ENCODE assay signal across 8 cellular contexts in the genomic region with DNA sequence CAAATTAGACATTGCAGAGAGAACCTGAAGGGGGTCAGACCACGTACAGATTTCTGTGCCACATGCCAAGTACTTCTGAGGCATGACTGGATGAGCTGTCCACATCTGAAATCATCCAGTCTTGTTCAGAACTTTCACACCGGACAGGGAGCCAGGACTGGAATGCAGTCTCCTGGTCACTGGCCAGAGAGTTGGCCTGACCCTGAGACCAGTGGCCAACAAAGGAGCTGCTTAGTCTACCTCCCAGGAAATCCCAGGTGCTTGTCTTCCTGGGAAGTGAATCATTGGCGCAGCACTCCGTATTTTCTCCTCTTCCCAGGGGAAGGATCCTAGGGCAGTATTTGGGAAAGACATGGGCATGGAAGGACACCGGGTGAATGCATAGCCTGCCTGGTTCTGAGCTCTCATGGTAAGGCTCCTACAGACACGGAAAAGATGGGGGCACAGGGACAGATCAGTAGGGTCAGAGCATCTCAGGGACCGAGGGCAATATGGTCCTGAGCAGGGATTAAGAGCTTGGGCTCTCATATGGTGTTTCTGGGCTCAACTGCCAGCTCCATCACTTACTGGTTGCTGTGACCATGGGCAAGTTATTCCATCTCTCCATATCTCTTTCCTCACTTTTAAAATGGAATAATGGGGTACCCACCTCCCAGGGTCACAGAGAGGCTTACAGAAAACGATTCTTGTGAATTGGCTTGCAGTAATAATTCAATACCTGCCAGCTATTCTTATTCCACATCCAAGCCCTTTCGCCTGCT. TPM values are rescaled to one million over a fixed set of nuclear protein-coding genes. Genes with fewer than 3 reads are reported as not detected.
DNase-seq lines count a peak whose midpoint lies in the region; ATAC-seq and TF ChIP-seq lines count a peak whose summit lies in the region.

No MANE protein-coding gene starts in this region.

- peak overlapping the region; percentile 68 for H3K27ac Mint-ChIP-seq in T-helper 2 cell treated with Interferon-gamma antibody and Interleukin-4, amounts not matched to agents 5 μg/mL and 100 μg/mL, for 36 hours

- no peak for DNase-seq in T-helper 2 cell treated with Interferon-gamma antibody and Interleukin-4, amounts not matched to agents 5 μg/mL and 100 μg/mL, for 36 hours (ENCODE audit: low spot score)
- DNase-seq in T-helper 2 cell (no peak), SW480 (ENCODE audit: low spot score) (peak; percentile 42), fibroblast of villous mesenchyme (ENCODE audit: low read depth) (peak; percentile 57), gastrocnemius medialis (peak; percentile 49 to 74), mucosa of descending colon (no peak), MV-4-11 (lab: John Stamatoyannopoulos, UW) (no peak)

- in situ Hi-C loops in gastrocnemius medialis (cut with MboI; ENCODE audit: low sequenced_read_pairs in 4 of 4) = loop anchor here in 3 of 4 donors (10.0 to 25.0 kb wide), 2 partner anchors 167 to 169 kb away; a partner anchor contains a TSS

- peaks cover 36 to 47% (median 36%) of the 10 kb centered on the region in 3 donors for H3K27me3 ChIP-seq in gastrocnemius medialis

- H3K4me3 ChIP-seq in fibroblast of villous mesenchyme (ENCODE audit: low read depth, low read length) = peak overlapping the region; percentile 96
- peak overlapping the region in 2 of 4 donors; percentile 64 to 85 for H3K4me3 ChIP-seq in gastrocnemius medialis
- no peak overlapping the region for H3K4me3 ChIP-seq in mucosa of descending colon

- intact Hi-C loops in gastrocnemius medialis (cut with DNase I; ENCODE audit: low total_unique reads) = no loop called here
- intact Hi-C loops in mucosa of descending colon (cut with DNase I, micrococcal nuclease) = no loop called here

- TF ChIP-seq CTCF in fibroblast of villous mesenchyme (IDR thresholded peaks at IDR 0.05; ENCODE audit: insufficient read depth, low read depth, low read length) (no peak), gastrocnemius medialis (IDR thresholded peaks at IDR 0.05 in 4 of 5, conservative IDR thresholded peaks at IDR 0.05 in 1 of 5) (no peak), mucosa of descending colon (IDR thresholded peaks at IDR 0.05) (no peak)

- peak; percentile 60 to 81 for ATAC-seq in gastrocnemius medialis
- ATAC-seq in mucosa of descending colon = no peak
- ATAC-seq in HG02938 (IDR thresholded peaks at IDR 0.05; ENCODE audit: unreplicated experiment) = no peak

- peaks cover 29% of the 10 kb centered on the region for H3K36me3 Mint-ChIP-seq in T-helper 2 cell treated with Interferon-gamma antibody and Interleukin-4, amounts not matched to agents 5 μg/mL and 100 μg/mL, for 36 hours (ENCODE audit: low read depth)

- peaks cover 48% of the 10 kb centered on the region for H3K4me1 Mint-ChIP-seq in T-helper 2 cell treated with Interferon-gamma antibody and Interleukin-4, amounts not matched to agents 5 μg/mL and 100 μg/mL, for 36 hours (ENCODE audit: low read depth)

- H3K4me3 Mint-ChIP-seq in T-helper 2 cell treated with Interferon-gamma antibody and Interleukin-4, amounts not matched to agents 5 μg/mL and 100 μg/mL, for 36 hours = peak overlapping the region; percentile 94

- H3K36me3 ChIP-seq in gastrocnemius medialis = no peaks in the 10 kb centered on the region
- no peaks in the 10 kb centered on the region for H3K36me3 ChIP-seq in mucosa of descending colon (ENCODE audit: low read depth)

- no peak overlapping the region for H3K27ac ChIP-seq in gastrocnemius medialis

- H3K27me3 Mint-ChIP-seq in T-helper 2 cell treated with Interferon-gamma antibody and Interleukin-4, amounts not matched to agents 5 μg/mL and 100 μg/mL, for 36 hours (ENCODE audit: low read depth) = no peaks in the 10 kb centered on the region

- no peak for TF ChIP-seq POLR2A in gastrocnemius medialis (IDR thresholded peaks at IDR 0.05)

- H3K9me3 Mint-ChIP-seq in T-helper 2 cell treated with Interferon-gamma antibody and Interleukin-4, amounts not matched to agents 5 μg/mL and 100 μg/mL, for 36 hours = no peaks in the 10 kb centered on the region

- H3K4me1 ChIP-seq in gastrocnemius medialis (peaks cover 44% of the 10 kb centered on the region in 2 donors), mucosa of descending colon (ENCODE audit: low read depth) (peaks cover 16% of the 10 kb centered on the region)

- H3K9me3 ChIP-seq in gastrocnemius medialis (no peaks in the 10 kb centered on the region), mucosa of descending colon (no peaks in the 10 kb centered on the region)

RNA-seq across cellular contexts. Expression of a gene that starts 1.3 kb away (rescaled TPM):
- total RNA-seq in fibroblast of villous mesenchyme = 819 and 937 TPM in 2 replicates
- total RNA-seq in gastrocnemius medialis = 1 to 10 TPM; 1.1 to 1.9 (median 1.6) TPM
- 100 to 1,000 TPM in 1 of 3 donors, 10 to 100 TPM in 2; 40.7 to 108 (median 83.5) TPM for total RNA-seq in mucosa of descending colon

RNA-seq across cellular contexts. Expression of a gene that starts 15.7 kb away (rescaled TPM):
- total RNA-seq in fibroblast of villous mesenchyme (not detected in 2 replicates), gastrocnemius medialis (not detected), mucosa of descending colon (under 1 TPM in 2 of 3 donors, not detected in 1; 0.22 to 0.60 TPM)

RNA-seq across cellular contexts. Expression of a gene that starts 59.3 kb away (rescaled TPM):
- 35.0 and 40.9 TPM in 2 replicates for total RNA-seq in fibroblast of villous mesenchyme
- 100 to 1,000 TPM in 1 of 4 donors, 10 to 100 TPM in 3; 60.4 to 114 (median 75.1) TPM for total RNA-seq in gastrocnemius medialis
- total RNA-seq in mucosa of descending colon = 10 to 100 TPM; 17.1 to 23.8 (median 18.9) TPM

Comparison
In these comparisons a context has a peak if more than half of its experiments do, and no peak if none do; other contexts are left out.
1. DNase-seq: peak in SW480 (single experiment), fibroblast of villous mesenchyme (single experiment) and gastrocnemius medialis (2 of 2); none in T-helper 2 cell treated with Interferon-gamma antibody and Interleukin-4, amounts not matched to agents 5 μg/mL and 100 μg/mL, for 36 hours (single experiment), T-helper 2 cell (0 of 5), mucosa of descending colon (0 of 3) and MV-4-11 (single experiment).
2. ATAC-seq: peak in gastrocnemius medialis (2 of 2); none in mucosa of descending colon (single experiment) and HG02938 (single experiment).
3. RNA of a gene that starts 1.3 kb away (total RNA-seq): 819 to 937 TPM in fibroblast of villous mesenchyme and 40.7 to 108 TPM in mucosa of descending colon; 1.1 to 1.9 TPM in gastrocnemius medialis; every median in the first group is over 10 times any median in the second.